Comparison of ENCODE assay signal across 6 cellular contexts in genomic region chr2:224655006-224655537, GRCh38.
"Had no signal": no experiment of that assay in that cellular context is flagged by ENCODE, and none has a peak within 500 bp of the region (broad histone marks: within the 10 kb centered on the region; RNA-seq: fewer than 3 reads in every experiment).

No MANE protein-coding gene starts in this region.

- H3K27ac ChIP-seq: GM23248 had no signal

- DNase-seq: GM23248, GOT3, H7, IMR-90 had no signal

- H3K4me3 ChIP-seq: GM23248, HAP-1 had no signal

- H3K9me3 ChIP-seq: HAP-1 had no signal

- H3K36me3 ChIP-seq: HAP-1 had no signal

- H3K4me1 ChIP-seq: HAP-1 had no signal

- ATAC-seq: HCT116 had no signal
